31 cellular contexts compared by ENCODE assay signal in the genomic region with DNA sequence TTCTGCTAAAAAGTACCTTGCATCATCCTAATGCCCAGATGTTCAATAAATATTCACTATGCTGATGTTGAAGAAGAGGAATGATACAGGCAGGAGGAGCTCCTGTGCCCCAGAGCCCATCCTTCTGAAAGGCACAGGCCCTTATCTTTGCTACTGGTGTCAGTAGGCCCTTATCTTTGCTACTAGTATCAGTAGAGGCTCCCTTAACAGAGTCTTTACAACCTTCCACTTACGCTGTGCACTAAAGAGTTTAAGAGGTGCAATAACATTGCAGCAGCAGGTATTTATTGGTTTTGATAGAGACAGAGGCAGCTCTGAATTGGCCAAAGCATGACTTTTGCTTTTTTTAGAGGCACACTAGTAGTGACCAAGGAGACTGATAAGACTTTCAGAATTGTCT.
"Had no signal": no experiment of that assay in that cellular context is flagged by ENCODE, and none has a peak within 500 bp of the region (broad histone marks: within the 10 kb centered on the region; RNA-seq: fewer than 3 reads in every experiment).

No MANE protein-coding gene starts in this region.

- H3K36me3 ChIP-seq: ascending aorta, cardiac muscle cell had no signal

- FAIRE-seq: bronchial epithelial cell, TTC549 had no signal

- H3K4me3 ChIP-seq: ascending aorta, cardiac muscle cell had no signal

- H3K27ac ChIP-seq: ascending aorta, cardiac muscle cell, VCaP had no signal

- H3K4me1 ChIP-seq: ascending aorta had no signal

- ATAC-seq: activated CD8-positive, alpha-beta memory T cell treated with anti-CD3 and anti-CD28 coated beads, Interleukin-2, amount 10 ng/mL, durations not matched to agents 7 days and 5 days; activated CD8-positive, alpha-beta T cell treated with anti-CD3 and anti-CD28 coated beads, Interleukin-2, amount 10 ng/mL, durations not matched to agents 7 days and 5 days; activated naive CD8-positive, alpha-beta T cell treated with anti-CD3 and anti-CD28 coated beads, Interleukin-2, amount 50 U/mL, for 24 hours had no signal

- DNase-seq: activated B cell treated with CpG ODN at 0.5 μM for 24 hours; activated CD4-positive, alpha-beta memory T cell treated with anti-CD3 and anti-CD28 coated beads, Interleukin-2, amount 10 ng/mL, durations not matched to agents 7 days and 5 days; activated CD4-positive, alpha-beta T cell treated with anti-CD3 and anti-CD28 coated beads for 4 hours; activated CD4-positive, alpha-beta T cell treated with anti-CD3 and anti-CD28 coated beads, Interleukin-2, amount 10 ng/mL, durations not matched to agents 24 days and 14 days; activated CD4-positive, alpha-beta T cell treated with anti-CD3 and anti-CD28 coated beads, Interleukin-2, amount 50 U/mL, for 1 hour; activated CD4-positive, alpha-beta T cell treated with anti-CD3 and anti-CD28 coated beads, Interleukin-2, amount 50 U/mL, for 4 hours; activated CD4-positive, CD25-positive, alpha-beta regulatory T cell treated with anti-CD3 and anti-CD28 coated beads, Interleukin-2, amount 50 U/mL, for 72 hours; activated CD8-positive, alpha-beta memory T cell treated with anti-CD3 and anti-CD28 coated beads for 24 hours; activated CD8-positive, alpha-beta memory T cell treated with anti-CD3 and anti-CD28 coated beads, Interleukin-2, amount 10 ng/mL, durations not matched to agents 7 days and 5 days; activated CD8-positive, alpha-beta memory T cell treated with anti-CD3 and anti-CD28 coated beads, Interleukin-2, amount 50 U/mL, for 48 hours; activated CD8-positive, alpha-beta T cell treated with anti-CD3 and anti-CD28 coated beads, Interleukin-2, amount 10 ng/mL, durations not matched to agents 7 days and 5 days; activated effector memory CD4-positive, alpha-beta T cell treated with Interleukin-2 at 50 U/mL for 16 hours; activated gamma-delta T cell; activated naive CD4-positive, alpha-beta T cell treated with anti-CD3 and anti-CD28 coated beads, Interleukin-2, amount 10 ng/mL, durations not matched to agents 7 days and 5 days; activated naive CD4-positive, alpha-beta T cell treated with Interleukin-2 at 50 U/mL for 16 hours; activated naive CD8-positive, alpha-beta T cell treated with anti-CD3 and anti-CD28 coated beads, Interleukin-2, amount 10 ng/mL, durations not matched to agents 7 days and 5 days; activated naive CD8-positive, alpha-beta T cell treated with anti-CD3 and anti-CD28 coated beads, Interleukin-2, amount 50 U/mL, for 24 hours; activated T-cell treated with anti-CD3 and anti-CD28 coated beads, Interleukin-2, amount 50 U/mL, for 24 hours; activated T-cell treated with anti-CD3 and anti-CD28 coated beads, Interleukin-2, amount 50 U/mL, for 48 hours; amygdala; anterior cingulate cortex; caudate nucleus; cerebellar nuclear complex; T-helper 1 cell; T-helper 2 cell; T-helper 9 cell had no signal

- H3K9me3 ChIP-seq: ascending aorta had no signal

- H3K27me3 ChIP-seq: ascending aorta had no signal
